Comparison of ENCODE assay signal across 1 cellular context in the genomic region with DNA sequence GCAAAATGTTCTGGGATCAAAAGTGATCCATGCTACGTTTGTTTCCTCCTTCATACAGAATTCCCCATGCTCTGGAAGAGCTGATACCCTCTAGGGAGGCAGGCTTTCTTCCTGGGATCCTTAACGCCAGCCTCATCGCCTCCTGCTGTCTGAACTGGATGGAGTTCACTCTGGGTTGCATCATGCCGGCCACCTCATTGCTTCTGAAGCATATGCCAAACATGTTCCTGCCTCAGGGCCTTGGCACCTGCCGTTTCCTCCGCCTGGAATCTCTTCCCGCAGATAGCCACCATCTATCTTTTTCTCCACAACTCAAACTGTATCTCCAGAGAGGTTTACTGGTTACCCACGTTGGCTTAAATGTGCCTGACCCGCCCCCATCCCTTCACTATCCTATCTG.
TF ChIP-seq lines count a peak whose summit lies in the region.

No MANE protein-coding gene starts in this region.

TF ChIP-seq in H1, 55 proteins besides CTCF, POLR2A, EP300 and RAD21 (continued from another document):
- TF ChIP-seq CHD1 (IDR thresholded peaks at IDR 0.05; ENCODE audit: low read depth, low read length) (no peak), CEBPB (IDR thresholded peaks at IDR 0.05; ENCODE audit: low read depth, low read length) (peak; percentile 45; the same call in 1 of the 2 replicates), TAF7 (optimal IDR thresholded peaks at IDR 0.05; ENCODE audit: borderline replicate concordance, low read depth, low read length) (no peak), KDM1A (IDR thresholded peaks at IDR 0.05; ENCODE audit: borderline replicate concordance, low read length) (0 out of 2 replicates have a peak, but pooled peaks have one; percentile 56), SP4 (IDR thresholded peaks at IDR 0.05; ENCODE audit: low read length) (no peak), CBX5 (IDR thresholded peaks at IDR 0.05; ENCODE audit: low read depth, low read length) (no peak), HDAC2 (IDR thresholded peaks at IDR 0.05; ENCODE audit: borderline replicate concordance in 1 of 2, low read depth in 2 of 2, low read length in 2 of 2) (no peak), CHD2 (IDR thresholded peaks at IDR 0.05; ENCODE audit: low read length) (no peak), POLR2AphosphoS5 (IDR thresholded peaks at IDR 0.05; ENCODE audit: low read depth, low read length) (no peak), SUZ12 (IDR thresholded peaks at IDR 0.05; ENCODE audit: low read length) (no peak), BRCA1 (IDR thresholded peaks at IDR 0.05; ENCODE audit: low read depth, low read length) (no peak), BACH1 (IDR thresholded peaks at IDR 0.05; ENCODE audit: low read length) (no peak)
TF ChIP-seq in H1: peak in this region for 2.
